ENCODE assay signal across 15 cellular contexts in the genomic region with DNA sequence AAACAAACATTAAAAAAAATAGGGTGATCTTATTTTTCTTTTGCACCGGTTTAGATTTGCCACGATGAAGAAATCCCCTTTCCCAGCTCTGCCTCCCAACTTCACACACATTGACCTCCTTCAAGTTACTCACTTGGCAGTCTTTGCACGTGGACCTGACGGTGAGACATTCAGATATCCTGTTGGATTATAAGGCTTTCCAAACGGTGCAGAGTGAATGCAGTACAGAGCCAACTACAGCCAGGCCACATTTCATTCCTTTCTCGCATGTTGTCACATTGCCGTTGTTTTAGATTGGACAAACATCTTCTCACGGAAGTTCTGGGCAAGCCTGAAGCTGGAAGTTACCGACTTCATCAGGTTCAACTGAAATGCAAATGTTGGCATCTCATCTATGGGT.
DNase-seq lines count a peak whose midpoint lies in the region; ATAC-seq, FAIRE-seq and TF ChIP-seq lines count a peak whose summit lies in the region.
"Had no signal": no experiment of that assay in that cellular context is flagged by ENCODE, and none has a peak within 500 bp of the region (broad histone marks: within the 10 kb centered on the region; RNA-seq: fewer than 3 reads in every experiment).

No MANE protein-coding gene starts in this region.

- H3K27ac ChIP-seq in ascending aorta: peak overlapping the region; percentile 23 to 29
- H3K27ac ChIP-seq in keratinocyte (ENCODE audit: control insufficient read depth, insufficient read depth, low read length): no peak overlapping the region
- peak overlapping the region in 1 of 2 donors; percentile 43 for H3K27ac ChIP-seq in thoracic aorta
- H3K27ac ChIP-seq: C4-2B had no signal

- FAIRE-seq in HTR-8/SVneo (lab: Jason Lieb, UNC) (peak; percentile 16), keratinocyte (lab: Jason Lieb, UNC) (peak; percentile 55), urothelium cell line (lab: Jason Lieb, UNC) (no peak)
- FAIRE-seq: A204.1, GM19239 had no signal

- no peak overlapping the region for H3K4me3 ChIP-seq in ascending aorta
- H3K4me3 ChIP-seq in keratinocyte (ENCODE audit: control insufficient read depth in 2 of 3, extremely low read depth in 1 of 3, insufficient read depth in 2 of 3, low read depth in 1 of 3, low read length in 3 of 3): no peak overlapping the region
- H3K4me3 ChIP-seq in thoracic aorta: peak overlapping the region; percentile 1

- peaks cover 3 to 9% of the 10 kb centered on the region in 2 donors for H3K4me1 ChIP-seq in ascending aorta
- H3K4me1 ChIP-seq in keratinocyte (ENCODE audit: control insufficient read depth, extremely low read depth, insufficient read depth, low read length): no peaks in the 10 kb centered on the region
- peaks cover 22 to 58% of the 10 kb centered on the region in 2 donors for H3K4me1 ChIP-seq in thoracic aorta (ENCODE audit: control insufficient read depth in 1 of 2, low read depth in 2 of 2)
- H3K4me1 ChIP-seq: BE2C had no signal

- H3K79me2 ChIP-seq in keratinocyte (ENCODE audit: control insufficient read depth, insufficient read depth, low read length): no peaks in the 10 kb centered on the region

- H4K20me1 ChIP-seq in keratinocyte (ENCODE audit: control insufficient read depth, extremely low read depth, insufficient read depth, low read length): no peaks in the 10 kb centered on the region

- H3K27ac Mint-ChIP-seq in glutamatergic neuron (ENCODE audit: unreplicated experiment): no peak overlapping the region
- H3K27ac Mint-ChIP-seq: CD4-positive, alpha-beta memory T cell had no signal

- H3K9me3 Mint-ChIP-seq in glutamatergic neuron (ENCODE audit: unreplicated experiment): peaks cover 2% of the 10 kb centered on the region

- intact Hi-C loops in ascending aorta (cut with DNase I): no loop called here

- no peak for ATAC-seq in thoracic aorta (ENCODE audit: insufficient number of reproducible peaks, low FRiP score, low read depth)
- ATAC-seq: HCT116 had no signal

- no peak overlapping the region for H3K4me2 ChIP-seq in keratinocyte (ENCODE audit: control insufficient read depth, extremely low read depth, insufficient read depth, low read depth, low read length)

- H3K36me3 ChIP-seq in ascending aorta: peaks cover 0 to 4% of the 10 kb centered on the region in 2 donors
- peaks cover 3 to 9% of the 10 kb centered on the region in 2 experiments for H3K36me3 ChIP-seq in keratinocyte (ENCODE audit: control insufficient read depth in 2 of 2, extremely low read depth in 1 of 2, insufficient read depth in 2 of 2, low read length in 2 of 2)
- no peaks in the 10 kb centered on the region for H3K36me3 ChIP-seq in thoracic aorta

- H3K9me1 ChIP-seq in keratinocyte (ENCODE audit: control insufficient read depth, extremely low read depth, insufficient read depth, low read length): no peaks in the 10 kb centered on the region

- H3K27me3 ChIP-seq in ascending aorta (no peaks in the 10 kb centered on the region), keratinocyte (ENCODE audit: control insufficient read depth, extremely low read depth, insufficient read depth, low read length) (no peaks in the 10 kb centered on the region), thoracic aorta (replicated peaks; ENCODE audit: insufficient read depth) (no peaks in the 10 kb centered on the region)
- H3K27me3 ChIP-seq: BE2C had no signal

- no peaks in the 10 kb centered on the region for H3K4me1 Mint-ChIP-seq in glutamatergic neuron (ENCODE audit: low read depth, unreplicated experiment)
- H3K4me1 Mint-ChIP-seq: CD4-positive, alpha-beta memory T cell had no signal

- no peak for DNase-seq in HTR-8/SVneo (ENCODE audit: insufficient read length, low spot score)
- peak; percentile 8 to 65 for DNase-seq in ascending aorta (ENCODE audit: low spot score in 2 of 2)
- no peak for DNase-seq in keratinocyte (ENCODE audit: low read depth, low spot score)
- no peak for DNase-seq in thoracic aorta (ENCODE audit: low spot score)
- DNase-seq in glutamatergic neuron: no peak
- DNase-seq in urothelium cell line (ENCODE audit: low spot score): no peak
- no peak for DNase-seq in NCI-H774 (lab: John Stamatoyannopoulos, UW)
- DNase-seq: BE2C; CD4-positive, alpha-beta memory T cell; DND-41; GDM1 had no signal

- no peaks in the 10 kb centered on the region for H3K9me3 ChIP-seq in ascending aorta
- H3K9me3 ChIP-seq in keratinocyte (ENCODE audit: control insufficient read depth, low read depth, low read length): no peaks in the 10 kb centered on the region
- H3K9me3 ChIP-seq in thoracic aorta: no peaks in the 10 kb centered on the region
- H3K9me3 ChIP-seq: BE2C had no signal

- TF ChIP-seq CTCF in ascending aorta (IDR thresholded peaks at IDR 0.05) (no peak), keratinocyte (optimal IDR thresholded peaks at IDR 0.05 in 1 of 3, IDR thresholded peaks at IDR 0.05 in 1 of 3, conservative IDR thresholded peaks at IDR 0.05 in 1 of 3; ENCODE audit: extremely low read depth in 1 of 3, insufficient read depth in 2 of 3, low read length in 3 of 3) (no peak), thoracic aorta (IDR thresholded peaks at IDR 0.05) (no peak), glutamatergic neuron (IDR thresholded peaks at IDR 0.05; ENCODE audit: partially characterized antibody, unreplicated experiment) (no peak)

- no peak overlapping the region for H3K4me3 Mint-ChIP-seq in glutamatergic neuron (ENCODE audit: unreplicated experiment)
- H3K4me3 Mint-ChIP-seq: CD4-positive, alpha-beta memory T cell had no signal

- dilution Hi-C loops in keratinocyte (cut with MboI; ENCODE audit: extremely low pct_ligation_motif_present, low sequenced_read_pairs): no loop called here

- no peak overlapping the region for H2AFZ ChIP-seq in keratinocyte (ENCODE audit: control insufficient read depth, low read length)

- no peak overlapping the region for H3K9ac ChIP-seq in keratinocyte (ENCODE audit: control insufficient read depth, extremely low read depth, insufficient read depth, low read length)

- H3K27me3 Mint-ChIP-seq in glutamatergic neuron (ENCODE audit: unreplicated experiment): no peaks in the 10 kb centered on the region
- H3K27me3 Mint-ChIP-seq: CD4-positive, alpha-beta memory T cell had no signal

- peaks cover 6% of the 10 kb centered on the region for H3K36me3 Mint-ChIP-seq in glutamatergic neuron (ENCODE audit: unreplicated experiment)
- H3K36me3 Mint-ChIP-seq: CD4-positive, alpha-beta memory T cell had no signal

Comparison
In these comparisons a context has a peak if more than half of its experiments do, and no peak if none do; other contexts are left out.
1. DNase-seq: peak in ascending aorta (2 of 2); none in HTR-8/SVneo (single experiment), keratinocyte (single experiment), thoracic aorta (single experiment), glutamatergic neuron (single experiment), urothelium cell line (single experiment) and NCI-H774 (single experiment).